ENCODE assay signal across 11 cellular contexts in genomic region chr16:11085025-11085485, GRCh38.
DNase-seq lines count a peak whose midpoint lies in the region; ATAC-seq, FAIRE-seq and TF ChIP-seq lines count a peak whose summit lies in the region.
"Had no signal": no experiment of that assay in that cellular context is flagged by ENCODE, and none has a peak within 500 bp of the region (broad histone marks: within the 10 kb centered on the region; RNA-seq: fewer than 3 reads in every experiment).

No MANE protein-coding gene starts in this region.

- peaks cover 17 to 31% of the 10 kb centered on the region in 2 donors for H3K4me1 ChIP-seq in kidney (ENCODE audit: control insufficient read depth in 1 of 2, insufficient read depth in 1 of 2, low read depth in 1 of 2, low read length in 2 of 2)
- peaks cover 7 to 18% (median 14%) of the 10 kb centered on the region in 3 donors for H3K4me1 ChIP-seq in skeletal muscle tissue (ENCODE audit: control insufficient read depth in 3 of 3, insufficient read depth in 3 of 3, low read length in 3 of 3)
- H3K4me1 ChIP-seq in body of pancreas, result peaks cover 9% of the 10 kb centered on the region

- H3K27me3 ChIP-seq in skeletal muscle tissue (ENCODE audit: control insufficient read depth in 3 of 3, insufficient read depth in 3 of 3, low read length in 3 of 3) (no peaks in the 10 kb centered on the region), body of pancreas (no peaks in the 10 kb centered on the region)

- intact Hi-C loops in kidney (cut with DNase I) (no loop called here), body of pancreas (cut with DNase I) (no loop called here)

- H3K27ac ChIP-seq in kidney (ENCODE audit: low read depth in 2 of 2, low read length in 2 of 2) (peak overlapping the region; percentile 40 to 42), skeletal muscle tissue (ENCODE audit: low read depth, low read length) (peak overlapping the region; percentile 68), body of pancreas (no peak overlapping the region)
- H3K27ac ChIP-seq: KMS-11 had no signal

- 85 to 90% methylated on average over 8 to 13 of the region's 13 CpGs for WGBS in body of pancreas, 2 donors

- no peak for ATAC-seq in body of pancreas

- no peaks in the 10 kb centered on the region for H3K9me3 ChIP-seq in kidney (ENCODE audit: control insufficient read depth in 1 of 2, low read length in 2 of 2)
- H3K9me3 ChIP-seq in skeletal muscle tissue (ENCODE audit: control insufficient read depth in 3 of 3, low read length in 3 of 3), result no peaks in the 10 kb centered on the region
- no peaks in the 10 kb centered on the region for H3K9me3 ChIP-seq in body of pancreas

- no peak for FAIRE-seq in kidney (lab: Jason Lieb, UNC)

- TF ChIP-seq CTCF in HFF-Myc (IDR thresholded peaks at IDR 0.05; ENCODE audit: low read depth, low read length, missing control alignments) (no peak), kidney (IDR thresholded peaks at IDR 0.05; ENCODE audit: borderline replicate concordance, extremely low read depth, insufficient read depth) (no peak), body of pancreas (IDR thresholded peaks at IDR 0.05) (no peak)

- H3K36me3 ChIP-seq in kidney (ENCODE audit: control insufficient read depth in 1 of 2, insufficient read depth in 2 of 2, low read length in 2 of 2) (peaks cover 0 to 2% of the 10 kb centered on the region in 2 donors), skeletal muscle tissue (ENCODE audit: control insufficient read depth in 3 of 3, insufficient read depth in 3 of 3, low read length in 3 of 3) (peaks cover 0 to 8% (median 0%) of the 10 kb centered on the region in 3 donors), body of pancreas (replicated peaks in 1 of 2; ENCODE audit: insufficient read depth in 1 of 2, low read depth in 2 of 2) (no peaks in the 10 kb centered on the region)

- DNase-seq in HFF-Myc (ENCODE audit: extremely low read depth, low read depth), result peak; percentile 94
- peak; percentile 14 for DNase-seq in SK-N-DZ (ENCODE audit: low spot score)
- DNase-seq in kidney, result no peak
- DNase-seq in stimulated activated naive CD4-positive, alpha-beta T cell (lab: John Stamatoyannopoulos, UW), result no peak
- no peak for DNase-seq in SKM-1 treated with dmso at 0.1 percent for 144 hours (lab: John Stamatoyannopoulos, UW; ENCODE audit: unreplicated experiment)
- no peak for DNase-seq in COLO829 (ENCODE audit: low spot score)
- no peak for DNase-seq in body of pancreas
- DNase-seq: activated naive CD4-positive, alpha-beta T cell treated with anti-CD3 and anti-CD28 coated beads, Interleukin-2, amount 10 ng/mL, durations not matched to agents 7 days and 5 days; Right ventricle myocardium superior had no signal

- no peak for TF ChIP-seq POLR2A in body of pancreas (IDR thresholded peaks at IDR 0.05)

- H3K9ac ChIP-seq in kidney (ENCODE audit: low read length in 2 of 2) (peak overlapping the region in 1 of 2 donors; percentile 7), skeletal muscle tissue (ENCODE audit: low read depth in 1 of 3, low read length in 3 of 3) (peak overlapping the region in 1 of 3 donors; percentile 51)
- H3K9ac ChIP-seq: KMS-11 had no signal

- no peak overlapping the region for H3K4me3 ChIP-seq in HFF-Myc (replicated peaks; ENCODE audit: low read depth, low read length)
- no peak overlapping the region for H3K4me3 ChIP-seq in kidney (ENCODE audit: low read length in 2 of 2)
- H3K4me3 ChIP-seq in skeletal muscle tissue (ENCODE audit: low read length in 3 of 3), result no peak overlapping the region
- H3K4me3 ChIP-seq in body of pancreas, result no peak overlapping the region

Comparison
In these comparisons a context has a peak if more than half of its experiments do, and no peak if none do; other contexts are left out.
1. DNase-seq: peak in HFF-Myc (single experiment) and SK-N-DZ (single experiment); none in kidney (single experiment), stimulated activated naive CD4-positive, alpha-beta T cell (0 of 6), SKM-1 treated with dmso at 0.1 percent for 144 hours (single experiment), COLO829 (single experiment) and body of pancreas (0 of 4).
2. H3K27ac ChIP-seq: peak in kidney (2 of 2) and skeletal muscle tissue (single experiment); none in body of pancreas (0 of 4).